In the genomic region with DNA sequence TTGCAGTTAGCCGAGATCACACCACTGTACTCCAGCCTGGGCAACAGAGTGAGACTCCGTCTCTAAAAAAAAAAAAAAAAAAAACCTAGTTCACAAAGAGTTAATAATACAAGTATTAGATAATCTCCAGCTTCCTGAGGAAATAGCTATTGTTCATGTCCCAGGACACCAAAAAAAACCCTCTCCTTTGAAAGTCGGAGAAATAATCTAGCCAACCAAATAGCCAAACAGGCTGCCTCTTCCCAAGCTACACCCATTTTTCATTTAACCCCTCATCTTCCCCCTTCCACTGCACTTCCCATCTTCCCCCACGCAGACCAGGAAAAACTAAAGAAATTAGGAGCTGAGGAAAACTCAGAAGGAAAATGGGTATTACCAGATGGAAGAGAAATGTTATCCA, we compare ENCODE assay signal across 1 cellular context.
TF ChIP-seq lines count a peak whose summit lies in the region.

No MANE protein-coding gene starts in this region.

TF ChIP-seq in endothelial cell of umbilical vein, 7 proteins besides CTCF, POLR2A, EP300 and RAD21:
- TF ChIP-seq EZH2 (IDR thresholded peaks at IDR 0.05; ENCODE audit: borderline replicate concordance, low read depth, low read length, severe bottlenecking) (no peak), JUN (IDR thresholded peaks at IDR 0.05; ENCODE audit: borderline replicate concordance, insufficient read depth, insufficient read length, low read depth) (peak; percentile 14), POLR2AphosphoS5 (IDR thresholded peaks at IDR 0.05; ENCODE audit: insufficient read depth, low read depth, low read length) (no peak), FOS (IDR thresholded peaks at IDR 0.05; ENCODE audit: borderline replicate concordance, insufficient read depth, low read length) (no peak), GATA2 (IDR thresholded peaks at IDR 0.05; ENCODE audit: insufficient read depth, insufficient read length, low read depth, low read length) (no peak), MYC (IDR thresholded peaks at IDR 0.05; ENCODE audit: low read depth, low read length) (no peak)
- TF ChIP-seq, protein P1, sequence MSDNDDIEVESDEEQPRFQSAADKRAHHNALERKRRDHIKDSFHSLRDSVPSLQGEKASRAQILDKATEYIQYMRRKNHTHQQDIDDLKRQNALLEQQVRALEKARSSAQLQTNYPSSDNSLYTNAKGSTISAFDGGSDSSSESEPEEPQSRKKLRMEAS (IDR thresholded peaks at IDR 0.05; ENCODE audit: insufficient read depth, insufficient read length) = no peak
